Comparison of ENCODE assay signal across 1 cellular context in the genomic region with DNA sequence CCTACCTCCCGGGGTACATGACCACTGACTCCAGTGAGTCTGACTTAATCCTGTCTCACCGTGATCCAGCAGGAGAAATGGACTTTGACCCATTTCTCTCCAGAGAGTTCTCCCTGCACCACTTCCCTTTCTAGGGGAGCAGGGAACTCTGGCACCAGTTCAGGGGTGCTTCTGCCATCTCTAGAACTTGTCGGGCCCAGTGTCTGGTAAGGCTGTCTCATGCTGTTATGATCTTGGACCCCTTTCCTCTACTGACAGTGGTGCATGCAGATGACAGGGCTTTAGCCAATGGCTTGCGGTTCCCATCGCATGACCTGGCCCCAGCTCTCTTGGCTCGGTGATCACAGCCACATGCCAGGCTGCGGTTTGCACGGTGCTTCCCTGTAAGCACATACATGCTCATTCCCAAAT.
TF ChIP-seq lines count a peak whose summit lies in the region.

No MANE protein-coding gene starts in this region.

TF ChIP-seq in HepG2, 621 proteins besides CTCF, POLR2A, EP300 and RAD21 (continued from another document):
- TF ChIP-seq ZNF687 (CRISPR knock-in tag; IDR thresholded peaks at IDR 0.05) (peak; percentile 32; the same call in 1 of the 2 replicates), KLF12 (CRISPR knock-in tag; IDR thresholded peaks at IDR 0.05; ENCODE audit: borderline replicate concordance) (no peak), ZNF431 (CRISPR knock-in tag; IDR thresholded peaks at IDR 0.05; ENCODE audit: borderline replicate concordance, low read depth) (no peak), KLF9 (CRISPR knock-in tag; IDR thresholded peaks at IDR 0.05; ENCODE audit: low read depth) (no peak), CHD4 (IDR thresholded peaks at IDR 0.05; ENCODE audit: borderline replicate concordance, low read length) (peak; percentile 65; the same call in 1 of the 2 replicates), ZNF629 (CRISPR knock-in tag; conservative IDR thresholded peaks at IDR 0.05) (0 out of 2 replicates have a peak, but pooled peaks have one; percentile 10), FOSL2 (CRISPR knock-in tag; IDR thresholded peaks at IDR 0.05) (0 out of 2 replicates have a peak, but pooled peaks have one; percentile 18), ZSCAN30 (CRISPR knock-in tag; IDR thresholded peaks at IDR 0.05) (no peak), SMARCE1 (IDR thresholded peaks at IDR 0.05; ENCODE audit: borderline replicate concordance) (no peak), ZNF17 (CRISPR knock-in tag; IDR thresholded peaks at IDR 0.05) (no peak), ZNF775 (CRISPR knock-in tag; IDR thresholded peaks at IDR 0.05; ENCODE audit: borderline replicate concordance) (peak; percentile 99), SYNCRIP (IDR thresholded peaks at IDR 0.05; ENCODE audit: insufficient read depth, low read depth, low read length) (no peak)
- TF ChIP-seq, protein P1, sequence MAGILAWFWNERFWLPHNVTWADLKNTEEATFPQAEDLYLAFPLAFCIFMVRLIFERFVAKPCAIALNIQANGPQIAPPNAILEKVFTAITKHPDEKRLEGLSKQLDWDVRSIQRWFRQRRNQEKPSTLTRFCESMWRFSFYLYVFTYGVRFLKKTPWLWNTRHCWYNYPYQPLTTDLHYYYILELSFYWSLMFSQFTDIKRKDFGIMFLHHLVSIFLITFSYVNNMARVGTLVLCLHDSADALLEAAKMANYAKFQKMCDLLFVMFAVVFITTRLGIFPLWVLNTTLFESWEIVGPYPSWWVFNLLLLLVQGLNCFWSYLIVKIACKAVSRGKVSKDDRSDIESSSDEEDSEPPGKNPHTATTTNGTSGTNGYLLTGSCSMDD (CRISPR knock-in tag; IDR thresholded peaks at IDR 0.05): no peak
- TF ChIP-seq, protein P2, sequence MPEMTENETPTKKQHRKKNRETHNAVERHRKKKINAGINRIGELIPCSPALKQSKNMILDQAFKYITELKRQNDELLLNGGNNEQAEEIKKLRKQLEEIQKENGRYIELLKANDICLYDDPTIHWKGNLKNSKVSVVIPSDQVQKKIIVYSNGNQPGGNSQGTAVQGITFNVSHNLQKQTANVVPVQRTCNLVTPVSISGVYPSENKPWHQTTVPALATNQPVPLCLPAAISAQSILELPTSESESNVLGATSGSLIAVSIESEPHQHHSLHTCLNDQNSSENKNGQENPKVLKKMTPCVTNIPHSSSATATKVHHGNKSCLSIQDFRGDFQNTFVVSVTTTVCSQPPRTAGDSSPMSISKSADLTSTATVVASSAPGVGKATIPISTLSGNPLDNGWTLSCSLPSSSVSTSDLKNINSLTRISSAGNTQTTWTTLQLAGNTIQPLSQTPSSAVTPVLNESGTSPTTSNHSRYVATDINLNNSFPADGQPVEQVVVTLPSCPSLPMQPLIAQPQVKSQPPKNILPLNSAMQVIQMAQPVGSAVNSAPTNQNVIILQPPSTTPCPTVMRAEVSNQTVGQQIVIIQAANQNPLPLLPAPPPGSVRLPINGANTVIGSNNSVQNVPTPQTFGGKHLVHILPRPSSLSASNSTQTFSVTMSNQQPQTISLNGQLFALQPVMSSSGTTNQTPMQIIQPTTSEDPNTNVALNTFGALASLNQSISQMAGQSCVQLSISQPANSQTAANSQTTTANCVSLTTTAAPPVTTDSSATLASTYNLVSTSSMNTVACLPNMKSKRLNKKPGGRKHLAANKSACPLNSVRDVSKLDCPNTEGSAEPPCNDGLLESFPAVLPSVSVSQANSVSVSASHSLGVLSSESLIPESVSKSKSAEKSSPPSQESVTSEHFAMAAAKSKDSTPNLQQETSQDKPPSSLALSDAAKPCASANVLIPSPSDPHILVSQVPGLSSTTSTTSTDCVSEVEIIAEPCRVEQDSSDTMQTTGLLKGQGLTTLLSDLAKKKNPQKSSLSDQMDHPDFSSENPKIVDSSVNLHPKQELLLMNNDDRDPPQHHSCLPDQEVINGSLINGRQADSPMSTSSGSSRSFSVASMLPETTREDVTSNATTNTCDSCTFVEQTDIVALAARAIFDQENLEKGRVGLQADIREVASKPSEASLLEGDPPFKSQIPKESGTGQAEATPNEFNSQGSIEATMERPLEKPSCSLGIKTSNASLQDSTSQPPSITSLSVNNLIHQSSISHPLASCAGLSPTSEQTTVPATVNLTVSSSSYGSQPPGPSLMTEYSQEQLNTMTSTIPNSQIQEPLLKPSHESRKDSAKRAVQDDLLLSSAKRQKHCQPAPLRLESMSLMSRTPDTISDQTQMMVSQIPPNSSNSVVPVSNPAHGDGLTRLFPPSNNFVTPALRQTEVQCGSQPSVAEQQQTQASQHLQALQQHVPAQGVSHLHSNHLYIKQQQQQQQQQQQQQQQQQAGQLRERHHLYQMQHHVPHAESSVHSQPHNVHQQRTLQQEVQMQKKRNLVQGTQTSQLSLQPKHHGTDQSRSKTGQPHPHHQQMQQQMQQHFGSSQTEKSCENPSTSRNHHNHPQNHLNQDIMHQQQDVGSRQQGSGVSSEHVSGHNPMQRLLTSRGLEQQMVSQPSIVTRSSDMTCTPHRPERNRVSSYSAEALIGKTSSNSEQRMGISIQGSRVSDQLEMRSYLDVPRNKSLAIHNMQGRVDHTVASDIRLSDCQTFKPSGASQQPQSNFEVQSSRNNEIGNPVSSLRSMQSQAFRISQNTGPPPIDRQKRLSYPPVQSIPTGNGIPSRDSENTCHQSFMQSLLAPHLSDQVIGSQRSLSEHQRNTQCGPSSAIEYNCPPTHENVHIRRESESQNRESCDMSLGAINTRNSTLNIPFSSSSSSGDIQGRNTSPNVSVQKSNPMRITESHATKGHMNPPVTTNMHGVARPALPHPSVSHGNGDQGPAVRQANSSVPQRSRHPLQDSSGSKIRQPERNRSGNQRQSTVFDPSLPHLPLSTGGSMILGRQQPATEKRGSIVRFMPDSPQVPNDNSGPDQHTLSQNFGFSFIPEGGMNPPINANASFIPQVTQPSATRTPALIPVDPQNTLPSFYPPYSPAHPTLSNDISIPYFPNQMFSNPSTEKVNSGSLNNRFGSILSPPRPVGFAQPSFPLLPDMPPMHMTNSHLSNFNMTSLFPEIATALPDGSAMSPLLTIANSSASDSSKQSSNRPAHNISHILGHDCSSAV (CRISPR knock-in tag; IDR thresholded peaks at IDR 0.05; ENCODE audit: borderline replicate concordance): no peak
